In genomic region chr5:131270809-131271208, GRCh38 we compare ENCODE assay signal across 1 cellular context.
TF ChIP-seq lines count a peak whose summit lies in the region.

No MANE protein-coding gene starts in this region.

TF ChIP-seq in K562, 482 proteins besides CTCF, POLR2A, EP300 and RAD21 (continued from another document):
- TF ChIP-seq MXD1 (CRISPR knock-in tag; IDR thresholded peaks at IDR 0.05; ENCODE audit: borderline replicate concordance, poor library complexity, severe bottlenecking) = no peak
- no peak for TF ChIP-seq ZNF318 (IDR thresholded peaks at IDR 0.05; ENCODE audit: borderline replicate concordance in 1 of 2, low read depth in 1 of 2)
- no peak for TF ChIP-seq TCFL5 (CRISPR knock-in tag; conservative IDR thresholded peaks at IDR 0.05)
- TF ChIP-seq ETV6 (IDR thresholded peaks at IDR 0.05; ENCODE audit: borderline replicate concordance in 1 of 2, low read depth in 2 of 2, low read length in 1 of 2) = no peak
- TF ChIP-seq ETV6 (CRISPR knock-in tag; IDR thresholded peaks at IDR 0.05; ENCODE audit: borderline replicate concordance) = no peak
- TF ChIP-seq ZFX (CRISPR knock-in tag; IDR thresholded peaks at IDR 0.05) = no peak
- TF ChIP-seq MED1 (CRISPR knock-in tag; IDR thresholded peaks at IDR 0.05; ENCODE audit: borderline replicate concordance) = no peak
TF ChIP-seq in K562: peak in this region for 0.
